Comparison of ENCODE assay signal across 8 cellular contexts in genomic region chr11:66637557-66638176, GRCh38. TPM values are rescaled to one million over a fixed set of nuclear protein-coding genes. Genes with fewer than 3 reads are reported as not detected.
DNase-seq lines count a peak whose midpoint lies in the region; ATAC-seq, FAIRE-seq and TF ChIP-seq lines count a peak whose summit lies in the region.

No MANE protein-coding gene starts in this region.

- intact Hi-C loops in mammary epithelial cell (cut with micrococcal nuclease) = loop anchor here (1.0 kb wide), 1 partner anchor 21 kb away; the partner anchor contains the start of gene RBM14

- H2AFZ ChIP-seq in mammary epithelial cell (ENCODE audit: low read depth, low read length) = peak overlapping the region; percentile 69

- TF ChIP-seq POLR2A in GM12892 (IDR thresholded peaks at IDR 0.05; ENCODE audit: low read depth, low read length) = no peak

- no peak for FAIRE-seq in GM12892 (lab: Jason Lieb, UNC)
- FAIRE-seq in urothelium cell line (lab: Jason Lieb, UNC) = no peak

- H3K4me3 ChIP-seq in mammary epithelial cell (replicated peaks in 1 of 3; ENCODE audit: insufficient read depth in 1 of 3, low read depth in 2 of 3, low read length in 3 of 3) (peak overlapping the region; percentile 24 to 49 (median 39)), mononuclear cell (ENCODE audit: low read length) (peak overlapping the region; percentile 38)

- no peak for ATAC-seq in HG03139 (IDR thresholded peaks at IDR 0.05; ENCODE audit: unreplicated experiment)

- H3K27ac ChIP-seq in mammary epithelial cell (ENCODE audit: insufficient read depth, low read depth, low read length) = no peak overlapping the region

- H3K36me3 ChIP-seq in mammary epithelial cell (ENCODE audit: insufficient read depth, low read length) = peaks cover 18% of the 10 kb centered on the region

- no peaks in the 10 kb centered on the region for H3K27me3 ChIP-seq in mammary epithelial cell (ENCODE audit: insufficient read depth, low read length)
- H3K27me3 ChIP-seq in mononuclear cell (ENCODE audit: insufficient read depth, low read length) = no peaks in the 10 kb centered on the region

- H3K4me1 ChIP-seq in mammary epithelial cell (ENCODE audit: insufficient read depth, low read length) (peaks cover 46% of the 10 kb centered on the region), mononuclear cell (ENCODE audit: insufficient read depth, low read length) (peaks cover 50% of the 10 kb centered on the region)

- DNase-seq in D341Med (ENCODE audit: low spot score) (peak; percentile 21), LoVo (ENCODE audit: low spot score) (peak; percentile 21), mammary epithelial cell (no peak), GM12892 (ENCODE audit: insufficient read length) (no peak), urothelium cell line (ENCODE audit: low spot score) (no peak), glomerular visceral epithelial cell (ENCODE audit: extremely low spot score) (no peak)

- H3K9me3 ChIP-seq in mammary epithelial cell (replicated peaks; ENCODE audit: insufficient read depth, low read length) (no peaks in the 10 kb centered on the region), mononuclear cell (ENCODE audit: low read depth, low read length) (no peaks in the 10 kb centered on the region)

- H3K79me2 ChIP-seq in mammary epithelial cell (ENCODE audit: insufficient read depth, low read length) = peaks cover 97% of the 10 kb centered on the region

- H3K4me2 ChIP-seq in mammary epithelial cell (ENCODE audit: insufficient read depth, low read depth, low read length) = peak overlapping the region; percentile 70

- peaks cover 26% of the 10 kb centered on the region for H4K20me1 ChIP-seq in mammary epithelial cell (ENCODE audit: insufficient read depth, low read length)

- in situ Hi-C loops in mammary epithelial cell (cut with MboI; ENCODE audit: low sequenced_read_pairs in 2 of 2) = no loop called here

- CTCF ChIA-PET in mammary epithelial cell (lab: Charles Lee; ENCODE audit: low non-redundant PET) = no interaction called here

- TF ChIP-seq CTCF in mammary epithelial cell (conservative IDR thresholded peaks at IDR 0.05 in 1 of 2, IDR thresholded peaks at IDR 0.05 in 1 of 2; ENCODE audit: extremely low read depth in 1 of 2, insufficient read depth in 1 of 2, low read depth in 1 of 2, low read length in 2 of 2) = no peak

- BruUV-seq in mammary epithelial cell (replicated peaks; lab: Mats Ljungman, UMichigan) = TSS peak; percentile 43

- WGBS in mammary epithelial cell (ENCODE audit: low coverage, missing lambda C conversion rate) = 83% methylated on average over 9 of the region's 12 CpGs

- H3K9ac ChIP-seq in mammary epithelial cell (ENCODE audit: insufficient read depth, low read length) = no peak overlapping the region

- dilution Hi-C loops in mammary epithelial cell (cut with HindIII; ENCODE audit: low sequenced_read_pairs) = no loop called here

RNA-seq across cellular contexts. Expression of gene RBM4, which starts 0.8 kb away (rescaled TPM):
- 100 to 1,000 TPM in 1 of 2 donors, 10 to 100 TPM in 1; 65.2 to 117 TPM for total RNA-seq in mammary epithelial cell
- 181 TPM for polyA plus RNA-seq in mammary epithelial cell
- 133 TPM for polyA minus RNA-seq in mammary epithelial cell
- 112 TPM for total RNA-seq in mononuclear cell
- 121 TPM for polyA plus RNA-seq in GM12892 (2012; ENCODE audit: missing spikeins)

RNA-seq across cellular contexts. Expression of gene RBM14, which starts 21.2 kb away (rescaled TPM):
- total RNA-seq in mammary epithelial cell (10 to 100 TPM; 20.0 to 79.3 TPM), mononuclear cell (76.4 TPM)
- 31.2 TPM for polyA plus RNA-seq in mammary epithelial cell
- 81.0 TPM for polyA minus RNA-seq in mammary epithelial cell
- polyA plus RNA-seq in GM12892 (2012; ENCODE audit: missing spikeins) = 52.5 TPM

RNA-seq across cellular contexts. Expression of gene RBM4B, which starts 40.0 kb away (rescaled TPM):
- total RNA-seq in mammary epithelial cell = 10 to 100 TPM; 12.2 to 15.3 TPM
- 21.8 TPM for polyA plus RNA-seq in mammary epithelial cell
- 8.7 TPM for polyA minus RNA-seq in mammary epithelial cell
- total RNA-seq in mononuclear cell = 3.4 TPM
- 16.9 TPM for polyA plus RNA-seq in GM12892 (2012; ENCODE audit: missing spikeins)

RNA-seq across cellular contexts. Expression of gene CCS, which starts 44.7 kb away (rescaled TPM):
- 10 to 100 TPM; 21.3 to 31.2 TPM for total RNA-seq in mammary epithelial cell
- polyA plus RNA-seq in mammary epithelial cell = 21.7 TPM
- polyA minus RNA-seq in mammary epithelial cell = 29.4 TPM
- 10.7 TPM for total RNA-seq in mononuclear cell
- polyA plus RNA-seq in GM12892 (2012; ENCODE audit: missing spikeins) = 32.9 TPM

RNA-seq across cellular contexts. Expression of gene CCDC87, which starts 44.8 kb away (rescaled TPM):
- under 1 TPM; 0.31 to 0.83 TPM for total RNA-seq in mammary epithelial cell
- 0.22 TPM for polyA plus RNA-seq in mammary epithelial cell
- polyA minus RNA-seq in mammary epithelial cell = not detected
- 0.21 TPM for total RNA-seq in mononuclear cell
- not detected for polyA plus RNA-seq in GM12892 (2012; ENCODE audit: missing spikeins)

Comparison
In these comparisons a context has a peak if more than half of its experiments do, and no peak if none do; other contexts are left out.
1. DNase-seq: peak in D341Med (single experiment) and LoVo (single experiment); none in mammary epithelial cell (single experiment), GM12892 (single experiment), urothelium cell line (single experiment) and glomerular visceral epithelial cell (single experiment).